In the genomic region with DNA sequence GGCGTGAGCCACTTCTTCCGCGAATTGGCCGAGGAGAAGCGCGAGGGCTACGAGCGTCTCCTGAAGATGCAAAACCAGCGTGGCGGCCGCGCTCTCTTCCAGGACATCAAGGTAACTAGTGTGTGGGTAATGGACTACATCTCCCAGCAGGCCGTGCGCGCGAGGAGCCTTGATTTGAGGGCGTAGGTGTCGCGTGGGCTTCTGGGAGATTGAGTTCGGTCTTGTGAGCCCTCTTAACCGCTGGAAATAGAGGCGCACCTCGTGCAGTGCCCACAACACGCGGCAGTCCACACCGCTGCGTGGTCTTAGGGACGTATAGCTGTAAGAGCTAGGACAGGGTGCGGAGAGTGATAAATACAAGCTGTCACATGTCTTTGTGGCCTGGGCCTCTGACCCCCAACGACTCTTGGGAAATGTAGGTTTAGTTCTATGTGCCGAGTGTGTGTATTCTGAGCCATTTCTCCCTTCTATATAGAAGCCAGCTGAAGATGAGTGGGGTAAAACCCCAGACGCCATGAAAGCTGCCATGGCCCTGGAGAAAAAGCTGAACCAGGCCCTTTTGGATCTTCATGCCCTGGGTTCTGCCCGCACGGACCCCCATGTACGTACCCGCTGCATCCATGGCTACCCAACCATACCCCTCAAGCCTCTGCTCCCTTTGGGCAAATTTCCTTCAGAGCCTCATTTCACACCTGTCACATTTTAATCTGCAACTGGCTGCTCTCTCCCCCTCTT, we compare ENCODE assay signal across 9 cellular contexts. TPM values are rescaled to one million over a fixed set of nuclear protein-coding genes. Genes with fewer than 3 reads are reported as not detected.
DNase-seq lines count a peak whose midpoint lies in the region; ATAC-seq and TF ChIP-seq lines count a peak whose summit lies in the region.
"Had no signal": no experiment of that assay in that cellular context is flagged by ENCODE, and none has a peak within 500 bp of the region (broad histone marks: within the 10 kb centered on the region; RNA-seq: fewer than 3 reads in every experiment).

No MANE protein-coding gene starts in this region.

- no peak overlapping the region for H2AFZ ChIP-seq in trophoblast cell (ENCODE audit: insufficient read depth, low read length, poor library complexity)

- H3K4me3 ChIP-seq in cardiac muscle cell: peak overlapping the region; percentile 62
- H3K4me3 ChIP-seq in trophoblast cell (ENCODE audit: low read depth, low read length): peak overlapping the region; percentile 89

- no peak overlapping the region for H2BK120ac ChIP-seq in trophoblast cell (ENCODE audit: insufficient read depth, low read length, poor library complexity)

- peak overlapping the region; percentile 21 for H3K4ac ChIP-seq in trophoblast cell (ENCODE audit: low read depth, low read length)

- peak overlapping the region; percentile 51 for H3K14ac ChIP-seq in trophoblast cell (ENCODE audit: low read length)

- H3K4me2 ChIP-seq in trophoblast cell (ENCODE audit: low read length): peak overlapping the region; percentile 82

- peak overlapping the region; percentile 78 for H3K27ac ChIP-seq in cardiac muscle cell
- peak overlapping the region; percentile 16 for H3K27ac ChIP-seq in trophoblast cell (ENCODE audit: low read depth, low read length)

- H3K79me2 ChIP-seq in trophoblast cell (ENCODE audit: control insufficient read depth, insufficient read depth, low read length, poor library complexity): peaks cover 16% of the 10 kb centered on the region

- peak overlapping the region; percentile 41 for H3K18ac ChIP-seq in trophoblast cell (ENCODE audit: low read length)

- peak overlapping the region; percentile 66 for H3K9ac ChIP-seq in trophoblast cell (ENCODE audit: low read length)

- no peaks in the 10 kb centered on the region for H3K9me3 Mint-ChIP-seq in activated naive CD8-positive, alpha-beta T cell treated with anti-CD3 and anti-CD28 coated beads, Interleukin-2, amount 50 U/mL, for 24 hours
- H3K9me3 Mint-ChIP-seq in type B pancreatic cell: no peaks in the 10 kb centered on the region

- whole genome bisulfite sequencing in trophoblast cell (ENCODE audit: extremely low coverage, insufficient coverage, insufficient read length): no CpG with 5 or more reads among the region's 36 CpGs

- H3K27me3 ChIP-seq in cardiac muscle cell: no peaks in the 10 kb centered on the region
- no peaks in the 10 kb centered on the region for H3K27me3 ChIP-seq in trophoblast cell (ENCODE audit: insufficient read depth, low read length)

- no peak overlapping the region for H4K91ac ChIP-seq in trophoblast cell (ENCODE audit: low read depth, low read length)

- no peak overlapping the region for H4K8ac ChIP-seq in trophoblast cell (ENCODE audit: low read depth, low read length)

- H3K4me1 ChIP-seq in cardiac muscle cell (ENCODE audit: low read depth): peaks cover 19% of the 10 kb centered on the region
- peaks cover 25 to 29% of the 10 kb centered on the region in 2 experiments for H3K4me1 ChIP-seq in trophoblast cell (ENCODE audit: control insufficient read depth in 1 of 2, insufficient read depth in 2 of 2, low read length in 2 of 2)

- H2AK5ac ChIP-seq in trophoblast cell (ENCODE audit: low read length): no peak overlapping the region

- H4K12ac ChIP-seq in trophoblast cell (ENCODE audit: low read depth, low read length): no peak overlapping the region

- peaks cover 63% of the 10 kb centered on the region for H3K4me1 Mint-ChIP-seq in activated naive CD8-positive, alpha-beta T cell treated with anti-CD3 and anti-CD28 coated beads, Interleukin-2, amount 50 U/mL, for 24 hours
- peaks cover 33% of the 10 kb centered on the region for H3K4me1 Mint-ChIP-seq in type B pancreatic cell (ENCODE audit: unreplicated experiment)

- H3K4me3 Mint-ChIP-seq in activated naive CD8-positive, alpha-beta T cell treated with anti-CD3 and anti-CD28 coated beads, Interleukin-2, amount 50 U/mL, for 24 hours: peak overlapping the region; percentile 97
- peak overlapping the region; percentile 98 for H3K4me3 Mint-ChIP-seq in type B pancreatic cell

- peak; percentile 20 for ATAC-seq in activated naive CD8-positive, alpha-beta T cell treated with anti-CD3 and anti-CD28 coated beads, Interleukin-2, amount 50 U/mL, for 24 hours

- H3K27ac Mint-ChIP-seq in activated naive CD8-positive, alpha-beta T cell treated with anti-CD3 and anti-CD28 coated beads, Interleukin-2, amount 50 U/mL, for 24 hours: peak overlapping the region; percentile 98
- H3K27ac Mint-ChIP-seq in type B pancreatic cell: peak overlapping the region; percentile 97

- H2BK5ac ChIP-seq in trophoblast cell (ENCODE audit: low read depth, low read length, poor library complexity): no peak overlapping the region

- H3K36me3 ChIP-seq in cardiac muscle cell: peaks cover 32% of the 10 kb centered on the region
- H3K36me3 ChIP-seq in trophoblast cell (ENCODE audit: control insufficient read depth in 1 of 2, insufficient read depth in 2 of 2, low read length in 2 of 2): peaks cover 38 to 43% of the 10 kb centered on the region in 2 experiments

- no peaks in the 10 kb centered on the region for H3K9me3 ChIP-seq in cardiac muscle cell (ENCODE audit: low read depth)
- no peaks in the 10 kb centered on the region for H3K9me3 ChIP-seq in trophoblast cell (ENCODE audit: insufficient read depth, low read depth, low read length)

- no peak overlapping the region for H3K23ac ChIP-seq in trophoblast cell (ENCODE audit: low read length)

- no peak overlapping the region for H2BK12ac ChIP-seq in trophoblast cell (ENCODE audit: low read length)

- TF ChIP-seq CTCF in cardiac muscle cell (IDR thresholded peaks at IDR 0.05; ENCODE audit: low read depth, low read length) (no peak), type B pancreatic cell (conservative IDR thresholded peaks at IDR 0.05) (no peak)

- peaks cover 31% of the 10 kb centered on the region for H3K79me1 ChIP-seq in trophoblast cell (ENCODE audit: low read length)

- H3K27me3 Mint-ChIP-seq in activated naive CD8-positive, alpha-beta T cell treated with anti-CD3 and anti-CD28 coated beads, Interleukin-2, amount 50 U/mL, for 24 hours: no peaks in the 10 kb centered on the region
- H3K27me3 Mint-ChIP-seq in type B pancreatic cell: peaks cover 3% of the 10 kb centered on the region

- peaks cover 40% of the 10 kb centered on the region for H3K36me3 Mint-ChIP-seq in activated naive CD8-positive, alpha-beta T cell treated with anti-CD3 and anti-CD28 coated beads, Interleukin-2, amount 50 U/mL, for 24 hours (ENCODE audit: low read depth)
- H3K36me3 Mint-ChIP-seq in type B pancreatic cell: peaks cover 24% of the 10 kb centered on the region

- peak; percentile 94 for DNase-seq in DMS 273 (lab: John Stamatoyannopoulos, UW; ENCODE audit: unreplicated experiment)
- peak; percentile 50 for DNase-seq in GOT3 (lab: John Stamatoyannopoulos, UW)
- peak; percentile 83 for DNase-seq in NCI-H1105 treated with DMSO at 0.1 percent for 48 hours (lab: John Stamatoyannopoulos, UW)
- DNase-seq in SW480 (ENCODE audit: low spot score): peak; percentile 90
- peak; percentile 85 for DNase-seq in activated naive CD8-positive, alpha-beta T cell treated with anti-CD3 and anti-CD28 coated beads, Interleukin-2, amount 50 U/mL, for 24 hours
- DNase-seq in cardiac muscle cell (ENCODE audit: low read depth in 1 of 2, low spot score in 1 of 2): peak; percentile 78 to 91
- peak; percentile 82 to 87 for DNase-seq in trophoblast cell
- peak; percentile 90 for DNase-seq in type B pancreatic cell (ENCODE audit: extremely low spot score, unreplicated experiment)

RNA-seq across cellular contexts. Expression of a gene that starts 0.9 kb away (rescaled TPM):
- total RNA-seq in cardiac muscle cell (760 and 891 TPM in 2 replicates), type B pancreatic cell (ENCODE audit: low replicate concordance) (1,657 and 2,039 TPM in 2 replicates)
- polyA plus RNA-seq in cardiac muscle cell: 1,227 and 1,335 TPM in 2 replicates
- 3,699 and 3,930 TPM in 2 replicates for polyA plus RNA-seq in trophoblast cell (2013)

RNA-seq across cellular contexts. Expression of a gene that starts 11.3 kb away (rescaled TPM):
- 64.2 and 126 TPM in 2 replicates for total RNA-seq in cardiac muscle cell
- 68.7 and 95.2 TPM in 2 replicates for polyA plus RNA-seq in cardiac muscle cell
- 92.3 and 93.5 TPM in 2 replicates for polyA plus RNA-seq in trophoblast cell (2013)
- 161 and 201 TPM in 2 replicates for total RNA-seq in type B pancreatic cell (ENCODE audit: low replicate concordance)

RNA-seq across cellular contexts. Expression of a gene that starts 27.1 kb away (rescaled TPM):
- total RNA-seq in cardiac muscle cell (155 and 165 TPM in 2 replicates), type B pancreatic cell (ENCODE audit: low replicate concordance) (62.1 and 64.8 TPM in 2 replicates)
- 175 and 195 TPM in 2 replicates for polyA plus RNA-seq in cardiac muscle cell
- 64.3 and 68.6 TPM in 2 replicates for polyA plus RNA-seq in trophoblast cell (2013)

RNA-seq across cellular contexts. Expression of a gene that starts 27.7 kb away (rescaled TPM):
- total RNA-seq in cardiac muscle cell (240 and 294 TPM in 2 replicates), type B pancreatic cell (ENCODE audit: low replicate concordance) (72.6 and 99.5 TPM in 2 replicates)
- 128 and 167 TPM in 2 replicates for polyA plus RNA-seq in cardiac muscle cell
- polyA plus RNA-seq in trophoblast cell (2013): 58.0 and 58.6 TPM in 2 replicates

RNA-seq across cellular contexts. Expression of a gene that starts 32.5 kb away (rescaled TPM):
- total RNA-seq in cardiac muscle cell: 2.2 and 4.8 TPM in 2 replicates
- 7.0 and 10.2 TPM in 2 replicates for polyA plus RNA-seq in cardiac muscle cell
- polyA plus RNA-seq in trophoblast cell (2013): 0.18 and 0.23 TPM in 2 replicates
- total RNA-seq in type B pancreatic cell (ENCODE audit: low replicate concordance): 1.4 and 3.4 TPM in 2 replicates
- total RNA-seq: glomerular endothelial cell had no signal

Comparison
In these comparisons a context has a peak if more than half of its experiments do, and no peak if none do; other contexts are left out.
1. Peak in every context shown above with its lines: DNase-seq, ATAC-seq, H3K4me3 ChIP-seq and H3K27ac ChIP-seq.